18 cellular contexts compared by ENCODE assay signal in genomic region chr17:39328815-39329214, GRCh38.
"Had no signal": no experiment of that assay in that cellular context is flagged by ENCODE, and none has a peak within 500 bp of the region (broad histone marks: within the 10 kb centered on the region; RNA-seq: fewer than 3 reads in every experiment).

No MANE protein-coding gene starts in this region.

- DNase-seq: activated CD4-positive, alpha-beta T cell treated with anti-CD3 and anti-CD28 coated beads for 48 hours; activated CD4-positive, alpha-beta T cell treated with anti-CD3 and anti-CD28 coated beads, Interleukin-2, amount 50 U/mL, for 4 hours; activated CD4-positive, CD25-positive, alpha-beta regulatory T cell treated with anti-CD3 and anti-CD28 coated beads, Interleukin-2, amount 50 U/mL, for 72 hours; activated CD8-positive, alpha-beta memory T cell treated with anti-CD3 and anti-CD28 coated beads, Interleukin-2, amount 10 ng/mL, durations not matched to agents 7 days and 5 days; activated effector memory CD4-positive, alpha-beta T cell treated with anti-CD3 and anti-CD28 coated beads, Interleukin-2, amount 50 U/mL, for 16 hours; activated naive CD4-positive, alpha-beta T cell treated with anti-CD3 and anti-CD28 coated beads for 36 hours; activated T-cell treated with anti-CD3 and anti-CD28 coated beads, Interleukin-2, amount 50 U/mL, for 24 hours; amygdala; NCI-H1105 treated with DMSO at 0.1 percent for 48 hours; NCI-H1436 treated with DMSO at 0.1 percent for 48 hours; NCI-H187; NCI-H2081; NCI-H510A treated with DMSO at 0.1 percent for 48 hours; PC-3; SHP77 treated with DMSO at 0.1 percent for 48 hours; T-helper 9 cell had no signal

- FAIRE-seq: astrocyte had no signal

- ATAC-seq: activated CD8-positive, alpha-beta memory T cell treated with anti-CD3 and anti-CD28 coated beads, Interleukin-2, amount 10 ng/mL, durations not matched to agents 7 days and 5 days; PC-3; WTC11 had no signal
